21 cellular contexts compared by ENCODE assay signal in the genomic region with DNA sequence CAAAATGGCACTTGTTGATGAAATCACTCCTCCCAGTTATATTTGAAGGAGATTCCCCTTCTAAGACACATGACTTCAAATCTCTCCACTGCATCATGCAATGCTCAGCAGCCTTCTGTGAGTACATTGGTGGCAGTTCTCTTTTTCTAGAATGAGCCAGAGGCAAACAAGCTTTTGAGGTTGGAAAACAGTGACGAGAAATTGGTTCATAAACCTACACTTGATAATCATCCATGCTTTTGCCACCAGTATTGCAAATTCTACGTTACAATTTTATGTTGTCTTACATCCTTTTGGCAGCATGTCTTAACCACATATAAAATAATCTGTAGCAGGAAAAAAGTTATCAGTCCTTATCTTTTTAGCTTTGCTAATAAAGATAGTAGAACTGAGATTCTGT.
DNase-seq lines count a peak whose midpoint lies in the region; ATAC-seq and TF ChIP-seq lines count a peak whose summit lies in the region.
"Had no signal": no experiment of that assay in that cellular context is flagged by ENCODE, and none has a peak within 500 bp of the region (broad histone marks: within the 10 kb centered on the region; RNA-seq: fewer than 3 reads in every experiment).

No MANE protein-coding gene starts in this region.

- H3K9me3 Mint-ChIP-seq in osteocyte (ENCODE audit: unreplicated experiment): peaks cover 19% of the 10 kb centered on the region
- H3K9me3 Mint-ChIP-seq: activated CD4-positive, alpha-beta memory T cell treated with anti-CD3 and anti-CD28 coated beads for 36 hours; activated naive CD8-positive, alpha-beta T cell treated with anti-CD3 and anti-CD28 coated beads, Interleukin-2, amount 10 ng/mL, durations not matched to agents 7 days and 5 days had no signal

- H3K27me3 Mint-ChIP-seq in osteocyte (ENCODE audit: unreplicated experiment): no peaks in the 10 kb centered on the region
- H3K27me3 Mint-ChIP-seq: B cell had no signal

- peak overlapping the region; percentile 35 to 65 for H3K27ac ChIP-seq in ascending aorta
- H3K27ac ChIP-seq in heart left ventricle: peak overlapping the region in 7 of 12 donors; percentile 5 to 68 (median 36)
- peak overlapping the region; percentile 62 to 75 for H3K27ac ChIP-seq in uterus
- H3K27ac ChIP-seq: foreskin keratinocyte, right lobe of liver had no signal

- H3K36me3 ChIP-seq in ascending aorta: no peaks in the 10 kb centered on the region
- H3K36me3 ChIP-seq in heart left ventricle: no peaks in the 10 kb centered on the region
- no peaks in the 10 kb centered on the region for H3K36me3 ChIP-seq in uterus
- H3K36me3 ChIP-seq: right lobe of liver had no signal

- H3K4me3 Mint-ChIP-seq in osteocyte (ENCODE audit: unreplicated experiment): no peak overlapping the region
- H3K4me3 Mint-ChIP-seq: activated CD4-positive, alpha-beta memory T cell treated with anti-CD3 and anti-CD28 coated beads for 36 hours; activated naive CD8-positive, alpha-beta T cell treated with anti-CD3 and anti-CD28 coated beads, Interleukin-2, amount 10 ng/mL, durations not matched to agents 7 days and 5 days; activated T-cell treated with anti-CD3 and anti-CD28 coated beads, Interleukin-2, amount 50 U/mL, for 4 hours; B cell; endodermal cell had no signal

- H3K9me3 ChIP-seq in ascending aorta: no peaks in the 10 kb centered on the region
- H3K9me3 ChIP-seq in heart left ventricle: peaks cover 0 to 6% (median 0%) of the 10 kb centered on the region in 12 donors
- H3K9me3 ChIP-seq in uterus: no peaks in the 10 kb centered on the region
- H3K9me3 ChIP-seq: right lobe of liver, SK-N-SH had no signal

- no peak overlapping the region for H3K4me3 ChIP-seq in ascending aorta
- H3K4me3 ChIP-seq in heart left ventricle: no peak overlapping the region
- no peak overlapping the region for H3K4me3 ChIP-seq in uterus
- H3K4me3 ChIP-seq: right lobe of liver had no signal

- H3K27ac Mint-ChIP-seq in osteocyte (ENCODE audit: unreplicated experiment): peak overlapping the region; percentile 90
- H3K27ac Mint-ChIP-seq: activated CD4-positive, alpha-beta memory T cell treated with anti-CD3 and anti-CD28 coated beads for 36 hours; activated naive CD8-positive, alpha-beta T cell treated with anti-CD3 and anti-CD28 coated beads, Interleukin-2, amount 10 ng/mL, durations not matched to agents 7 days and 5 days; B cell had no signal

- TF ChIP-seq POLR2A in heart left ventricle (IDR thresholded peaks at IDR 0.05) (no peak), uterus (IDR thresholded peaks at IDR 0.05) (no peak)

- WGBS in heart left ventricle, 4 donors: 74 to 76% (median 75%) methylated on average over 2 of the region's 2 CpGs

- intact Hi-C loops in ascending aorta (cut with DNase I): no loop called here
- intact Hi-C loops in heart left ventricle (cut with DNase I): loop anchor here in 3 of 10 donors (10.0 kb wide), 2 partner anchors 445 to 615 kb away; a partner anchor contains a TSS
- intact Hi-C loops in uterus (cut with DNase I; ENCODE audit: low total_unique reads): no loop called here

- TF ChIP-seq CTCF in ascending aorta (IDR thresholded peaks at IDR 0.05) (no peak), heart left ventricle (IDR thresholded peaks at IDR 0.05) (no peak), osteocyte (IDR thresholded peaks at IDR 0.05) (no peak), uterus (IDR thresholded peaks at IDR 0.05) (no peak)

- ATAC-seq in heart left ventricle: peak in 1 of 4 donors; percentile 51
- no peak for ATAC-seq in GM21390 (IDR thresholded peaks at IDR 0.05; ENCODE audit: unreplicated experiment)
- ATAC-seq: activated T-cell treated with anti-CD3 and anti-CD28 coated beads, Interleukin-2, amount 50 U/mL, for 4 hours; foreskin keratinocyte had no signal

- peaks cover 3% of the 10 kb centered on the region for H3K36me3 Mint-ChIP-seq in osteocyte (ENCODE audit: unreplicated experiment)
- H3K36me3 Mint-ChIP-seq: activated CD4-positive, alpha-beta memory T cell treated with anti-CD3 and anti-CD28 coated beads for 36 hours; activated naive CD8-positive, alpha-beta T cell treated with anti-CD3 and anti-CD28 coated beads, Interleukin-2, amount 10 ng/mL, durations not matched to agents 7 days and 5 days had no signal

- H3K27me3 ChIP-seq in ascending aorta (no peaks in the 10 kb centered on the region), heart left ventricle (no peaks in the 10 kb centered on the region), uterus (no peaks in the 10 kb centered on the region)
- H3K27me3 ChIP-seq: foreskin keratinocyte, right lobe of liver had no signal

- no peak for DNase-seq in ascending aorta (ENCODE audit: low spot score in 2 of 2)
- no peak for DNase-seq in heart left ventricle
- DNase-seq in osteocyte (ENCODE audit: extremely low spot score, unreplicated experiment): no peak
- DNase-seq in uterus: no peak
- DNase-seq in SIG-M5 (lab: John Stamatoyannopoulos, UW): no peak
- no peak for DNase-seq in NCI-H1092 (lab: John Stamatoyannopoulos, UW)
- DNase-seq: activated CD4-positive, alpha-beta memory T cell treated with anti-CD3 and anti-CD28 coated beads for 36 hours; activated naive CD8-positive, alpha-beta T cell treated with anti-CD3 and anti-CD28 coated beads, Interleukin-2, amount 10 ng/mL, durations not matched to agents 7 days and 5 days; activated T-cell treated with anti-CD3 and anti-CD28 coated beads, Interleukin-2, amount 50 U/mL, for 4 hours; central memory CD4-positive, alpha-beta T cell; endodermal cell; foreskin keratinocyte; mammary epithelial cell; NCI-H2081 treated with DMSO at 0.1 percent for 48 hours; NCI-H524 treated with DMSO at 0.1 percent for 48 hours; right lobe of liver; SK-N-SH; stimulated activated CD4-positive, alpha-beta T cell treated with anti-CD3 and anti-CD28 coated beads, Interleukin-4, amount 100 ng/mL, for 1 hour; substantia nigra had no signal

- H3K4me1 ChIP-seq in ascending aorta (peaks cover 2 to 6% of the 10 kb centered on the region in 2 donors), heart left ventricle (peaks cover 0 to 16% (median 5%) of the 10 kb centered on the region in 12 donors), uterus (no peaks in the 10 kb centered on the region)
- H3K4me1 ChIP-seq: foreskin keratinocyte, right lobe of liver had no signal

- H3K4me1 Mint-ChIP-seq in osteocyte (ENCODE audit: unreplicated experiment): peaks cover 39% of the 10 kb centered on the region
- H3K4me1 Mint-ChIP-seq: activated naive CD8-positive, alpha-beta T cell treated with anti-CD3 and anti-CD28 coated beads, Interleukin-2, amount 10 ng/mL, durations not matched to agents 7 days and 5 days; B cell had no signal
